In the genomic region with DNA sequence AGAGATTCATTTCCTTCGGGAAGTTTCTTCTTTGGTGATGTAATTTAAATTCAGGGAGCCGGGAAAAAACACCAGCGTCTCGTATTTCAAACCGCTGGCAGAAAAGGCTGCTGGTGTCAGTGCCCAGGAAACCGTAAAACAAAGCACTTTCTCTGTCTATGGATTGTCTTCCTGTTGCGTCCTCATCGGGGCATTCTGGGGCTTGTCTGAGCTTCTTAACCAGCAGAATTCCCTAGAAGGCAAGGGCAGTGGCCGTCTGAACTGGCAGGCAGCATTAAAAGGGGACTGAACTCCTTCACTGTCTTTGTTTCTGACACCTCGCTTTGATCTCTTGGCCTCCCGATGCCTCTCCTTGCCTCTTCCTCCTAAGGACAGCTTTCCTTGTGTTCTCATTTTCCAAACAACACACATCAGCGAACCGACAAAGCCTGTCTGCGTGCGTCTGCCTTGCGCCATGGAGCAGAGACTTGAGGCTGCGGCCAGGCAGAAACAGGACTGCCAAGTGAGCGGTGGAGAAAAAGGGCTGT, we compare ENCODE assay signal across 9 cellular contexts.
DNase-seq lines count a peak whose midpoint lies in the region; ATAC-seq and TF ChIP-seq lines count a peak whose summit lies in the region.
"Had no signal": no experiment of that assay in that cellular context is flagged by ENCODE, and none has a peak within 500 bp of the region (broad histone marks: within the 10 kb centered on the region; RNA-seq: fewer than 3 reads in every experiment).

No MANE protein-coding gene starts in this region.

- H3K9me3 Mint-ChIP-seq in activated CD4-positive, alpha-beta T cell treated with anti-CD3 and anti-CD28 coated beads, Interleukin-2, amount 10 ng/mL, durations not matched to agents 24 days and 14 days: no peaks in the 10 kb centered on the region
- H3K9me3 Mint-ChIP-seq: T-helper 1 cell treated with Interleukin-12 subunit alpha and Interleukin-12 subunit beta and Interleukin-4 antibody, amounts not matched to agents 30 μg/mL and 1 μg/mL, for 36 hours had no signal

- peak overlapping the region; percentile 81 for H3K27ac ChIP-seq in RWPE1
- no peak overlapping the region for H3K27ac ChIP-seq in psoas muscle

- H3K36me3 Mint-ChIP-seq in activated CD4-positive, alpha-beta T cell treated with anti-CD3 and anti-CD28 coated beads, Interleukin-2, amount 10 ng/mL, durations not matched to agents 24 days and 14 days (ENCODE audit: low read depth): no peaks in the 10 kb centered on the region

- TF ChIP-seq CTCF in RWPE1 (conservative IDR thresholded peaks at IDR 0.05; ENCODE audit: low read depth) (no peak), foreskin fibroblast (IDR thresholded peaks at IDR 0.05; ENCODE audit: low read depth, low read length) (no peak), psoas muscle (IDR thresholded peaks at IDR 0.05) (no peak)

- H3K4me1 ChIP-seq in psoas muscle: no peaks in the 10 kb centered on the region

- H3K4me3 Mint-ChIP-seq in activated CD4-positive, alpha-beta T cell treated with anti-CD3 and anti-CD28 coated beads, Interleukin-2, amount 10 ng/mL, durations not matched to agents 24 days and 14 days: no peak overlapping the region
- H3K4me3 Mint-ChIP-seq: T-helper 1 cell treated with Interleukin-12 subunit alpha and Interleukin-12 subunit beta and Interleukin-4 antibody, amounts not matched to agents 30 μg/mL and 1 μg/mL, for 36 hours had no signal

- H3K4me1 Mint-ChIP-seq in activated CD4-positive, alpha-beta T cell treated with anti-CD3 and anti-CD28 coated beads, Interleukin-2, amount 10 ng/mL, durations not matched to agents 24 days and 14 days: no peaks in the 10 kb centered on the region

- H3K27ac Mint-ChIP-seq in activated CD4-positive, alpha-beta T cell treated with anti-CD3 and anti-CD28 coated beads, Interleukin-2, amount 10 ng/mL, durations not matched to agents 24 days and 14 days: no peak overlapping the region
- H3K27ac Mint-ChIP-seq: T-helper 1 cell treated with Interleukin-12 subunit alpha and Interleukin-12 subunit beta and Interleukin-4 antibody, amounts not matched to agents 30 μg/mL and 1 μg/mL, for 36 hours had no signal

- POLR2A ChIA-PET in RWPE1 (lab: Yijun Ruan, JAX; ENCODE audit: low non-redundant PET): no interaction called here

- peak; percentile 32 for ATAC-seq in sciatic nerve
- ATAC-seq in HG02642 (IDR thresholded peaks at IDR 0.05; ENCODE audit: poor library complexity, unreplicated experiment): no peak
- no peak for ATAC-seq in psoas muscle

- peaks cover 0 to under 1% (median 0%) of the 10 kb centered on the region in 3 donors for H3K27me3 ChIP-seq in psoas muscle (ENCODE audit: insufficient read depth in 3 of 3, low read length in 2 of 3)

- WGBS in psoas muscle, 3 donors: 25 to 28% (median 26%) methylated on average over 18 of the region's 18 CpGs

- intact Hi-C loops in sciatic nerve (cut with DNase I) (no loop called here), psoas muscle (cut with DNase I) (no loop called here)
- intact Hi-C loops in activated CD4-positive, alpha-beta T cell treated with anti-CD3 and anti-CD28 coated beads, Interleukin-2, amount 10 ng/mL, durations not matched to agents 24 days and 14 days (cut with micrococcal nuclease): no loop called here

- H3K9me3 ChIP-seq in psoas muscle: no peaks in the 10 kb centered on the region

- peak; percentile 34 for DNase-seq in HCEC 1CT
- DNase-seq in RWPE1 (ENCODE audit: low spot score): peak; percentile 55
- peak; percentile 73 to 82 for DNase-seq in foreskin fibroblast
- no peak for DNase-seq in sciatic nerve (ENCODE audit: low spot score)
- DNase-seq in activated CD4-positive, alpha-beta T cell treated with anti-CD3 and anti-CD28 coated beads, Interleukin-2, amount 10 ng/mL, durations not matched to agents 24 days and 14 days: no peak
- no peak for DNase-seq in activated effector memory CD4-positive, alpha-beta T cell treated with Interleukin-2 at 50 U/mL for 16 hours
- no peak for DNase-seq in psoas muscle

- no peaks in the 10 kb centered on the region for H3K36me3 ChIP-seq in psoas muscle (ENCODE audit: insufficient read depth in 1 of 2, low read depth in 1 of 2)

- CTCF ChIA-PET in RWPE1 (lab: Yijun Ruan, JAX): no interaction called here

- peaks cover 9% of the 10 kb centered on the region for H3K27me3 Mint-ChIP-seq in activated CD4-positive, alpha-beta T cell treated with anti-CD3 and anti-CD28 coated beads, Interleukin-2, amount 10 ng/mL, durations not matched to agents 24 days and 14 days

- H3K4me3 ChIP-seq in foreskin fibroblast (ENCODE audit: low read depth in 1 of 2, low read length in 2 of 2): peak overlapping the region in 1 of 2 donors; percentile 33
- no peak overlapping the region for H3K4me3 ChIP-seq in psoas muscle

Comparison
In these comparisons a context has a peak if more than half of its experiments do, and no peak if none do; other contexts are left out.
1. DNase-seq: peak in HCEC 1CT (single experiment), RWPE1 (single experiment) and foreskin fibroblast (2 of 2); none in sciatic nerve (single experiment), activated CD4-positive, alpha-beta T cell treated with anti-CD3 and anti-CD28 coated beads, Interleukin-2, amount 10 ng/mL, durations not matched to agents 24 days and 14 days (single experiment), activated effector memory CD4-positive, alpha-beta T cell treated with Interleukin-2 at 50 U/mL for 16 hours (single experiment) and psoas muscle (0 of 2).